In the genomic region with DNA sequence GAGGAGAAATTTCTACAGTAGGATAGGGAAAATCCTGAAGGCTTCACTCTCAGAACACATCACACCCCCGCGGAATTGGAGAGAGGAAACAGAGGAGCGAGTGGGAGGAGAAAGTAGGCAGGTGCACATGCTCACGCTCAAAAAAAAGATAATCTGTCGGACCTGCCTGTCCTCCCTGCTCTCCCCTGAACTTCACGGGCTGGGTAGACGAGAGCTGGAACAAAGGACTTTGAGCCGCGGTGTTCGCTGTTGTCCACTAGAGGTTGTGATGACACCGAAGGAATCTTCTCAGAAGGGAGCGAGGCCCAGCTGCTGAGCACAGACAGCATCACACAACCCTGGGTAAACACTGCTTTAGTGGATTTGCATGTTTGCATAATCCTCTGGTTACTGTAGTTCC, we compare ENCODE assay signal across 11 cellular contexts. TPM values are rescaled to one million over a fixed set of nuclear protein-coding genes. Genes with fewer than 3 reads are reported as not detected.
DNase-seq lines count a peak whose midpoint lies in the region; ATAC-seq and TF ChIP-seq lines count a peak whose summit lies in the region.
"Had no signal": no experiment of that assay in that cellular context is flagged by ENCODE, and none has a peak within 500 bp of the region (broad histone marks: within the 10 kb centered on the region; RNA-seq: fewer than 3 reads in every experiment).

No MANE protein-coding gene starts in this region.

- ATAC-seq in RWPE2 (ENCODE audit: low read depth) (peak; percentile 36; the same call in 1 of the 3 replicates), GM19328 (IDR thresholded peaks at IDR 0.05; ENCODE audit: unreplicated experiment) (no peak)

- H3K27me3 Mint-ChIP-seq in Caco-2 (ENCODE audit: insufficient read depth, unreplicated experiment): no peaks in the 10 kb centered on the region

- BruUV-seq in Caco-2 (replicated peaks; lab: Mats Ljungman, UMichigan): no TSS peak

- H3K79me2 ChIP-seq in MM.1S (ENCODE audit: low read length): no peaks in the 10 kb centered on the region

- H2AFZ ChIP-seq in MM.1S (ENCODE audit: low read length): no peak overlapping the region

- CTCF ChIA-PET in Caco-2 (lab: Charles Lee): no interaction called here

- no peak overlapping the region for H3K27ac Mint-ChIP-seq in Caco-2 (ENCODE audit: unreplicated experiment)
- H3K27ac Mint-ChIP-seq: activated CD4-positive, alpha-beta memory T cell treated with anti-CD3 and anti-CD28 coated beads, Interleukin-2, amount 10 ng/mL, durations not matched to agents 7 days and 5 days had no signal

- intact Hi-C loops in Caco-2 (cut with micrococcal nuclease; ENCODE audit: unreplicated experiment): loop anchor here (1.0 to 5.0 kb wide), 2 partner anchors 145 to 158 kb away; no protein-coding TSS in a partner anchor

- H3K27ac ChIP-seq in RWPE2 (ENCODE audit: poor library complexity, severe bottlenecking) (no peak overlapping the region), MM.1S (ENCODE audit: low read length) (no peak overlapping the region)
- H3K27ac ChIP-seq: transverse colon had no signal

- no peaks in the 10 kb centered on the region for H3K4me1 Mint-ChIP-seq in Caco-2 (ENCODE audit: low read depth, unreplicated experiment)
- H3K4me1 Mint-ChIP-seq: activated CD4-positive, alpha-beta memory T cell treated with anti-CD3 and anti-CD28 coated beads, Interleukin-2, amount 10 ng/mL, durations not matched to agents 7 days and 5 days had no signal

- no peaks in the 10 kb centered on the region for H3K9me3 Mint-ChIP-seq in Caco-2 (ENCODE audit: unreplicated experiment)
- H3K9me3 Mint-ChIP-seq: activated CD4-positive, alpha-beta memory T cell treated with anti-CD3 and anti-CD28 coated beads, Interleukin-2, amount 10 ng/mL, durations not matched to agents 7 days and 5 days had no signal

- H3K4me1 ChIP-seq in Caco-2 (no peaks in the 10 kb centered on the region), RWPE2 (ENCODE audit: insufficient read depth, poor library complexity, severe bottlenecking) (no peaks in the 10 kb centered on the region), MM.1S (ENCODE audit: low read length) (no peaks in the 10 kb centered on the region)

- H3K36me3 Mint-ChIP-seq in Caco-2 (ENCODE audit: insufficient read depth, unreplicated experiment): no peaks in the 10 kb centered on the region

- H3K4me3 ChIP-seq in Caco-2 (ENCODE audit: low read depth, low read length) (no peak overlapping the region), RWPE2 (ENCODE audit: severe bottlenecking) (no peak overlapping the region), MM.1S (ENCODE audit: low read length) (no peak overlapping the region)
- H3K4me3 ChIP-seq: transverse colon had no signal

- H3K36me3 ChIP-seq in Caco-2 (ENCODE audit: control insufficient read depth, insufficient read depth, low read length) (no peaks in the 10 kb centered on the region), RWPE2 (ENCODE audit: low read depth) (no peaks in the 10 kb centered on the region), MM.1S (replicated peaks; ENCODE audit: insufficient read depth, low read length) (no peaks in the 10 kb centered on the region)
- H3K36me3 ChIP-seq: transverse colon had no signal

- POLR2A ChIA-PET in Caco-2 (lab: Charles Lee): no interaction called here

- peak; percentile 36 to 43 for DNase-seq in Caco-2
- DNase-seq in HT1080 (ENCODE audit: low read depth): peak; percentile 3
- no peak for DNase-seq in RWPE2 (ENCODE audit: low spot score)
- peak; percentile 53 for DNase-seq in left kidney (ENCODE audit: low read depth, low spot score)
- DNase-seq in MM.1S: no peak
- no peak for DNase-seq in SKM-1 treated with dmso at 0.1 percent for 144 hours (lab: John Stamatoyannopoulos, UW; ENCODE audit: unreplicated experiment)
- DNase-seq in activated CD4-positive, alpha-beta T cell treated with anti-CD3 and anti-CD28 coated beads, Interleukin-2, amount 50 U/mL, for 1 hour: no peak
- DNase-seq: activated CD4-positive, alpha-beta memory T cell treated with anti-CD3 and anti-CD28 coated beads, Interleukin-2, amount 10 ng/mL, durations not matched to agents 7 days and 5 days; transverse colon had no signal

- H3K9ac ChIP-seq in MM.1S (ENCODE audit: low read length): no peak overlapping the region

- H3K27me3 ChIP-seq in Caco-2 (replicated peaks; ENCODE audit: control insufficient read depth, insufficient read depth, low read length) (no peaks in the 10 kb centered on the region; the same call in 1 of the 2 replicates), RWPE2 (ENCODE audit: insufficient read depth, poor library complexity, severe bottlenecking) (peaks cover 34% of the 10 kb centered on the region), MM.1S (replicated peaks; ENCODE audit: insufficient read depth, low read length) (peaks cover 67% of the 10 kb centered on the region)

- no peaks in the 10 kb centered on the region for H3K9me2 ChIP-seq in MM.1S (replicated peaks; ENCODE audit: insufficient read depth, low read length)

- no peaks in the 10 kb centered on the region for H3K9me3 ChIP-seq in Caco-2
- H3K9me3 ChIP-seq in RWPE2 (ENCODE audit: severe bottlenecking): no peaks in the 10 kb centered on the region
- no peaks in the 10 kb centered on the region for H3K9me3 ChIP-seq in MM.1S (replicated peaks; ENCODE audit: insufficient read depth, low read length)
- H3K9me3 ChIP-seq: transverse colon had no signal

- no peak overlapping the region for H3K4me3 Mint-ChIP-seq in Caco-2 (ENCODE audit: unreplicated experiment)
- H3K4me3 Mint-ChIP-seq: activated CD4-positive, alpha-beta memory T cell treated with anti-CD3 and anti-CD28 coated beads, Interleukin-2, amount 10 ng/mL, durations not matched to agents 7 days and 5 days had no signal

- no peak overlapping the region for H3K4me2 ChIP-seq in MM.1S (ENCODE audit: low read depth, low read length)

- TF ChIP-seq CTCF in Caco-2 (IDR thresholded peaks at IDR 0.05; ENCODE audit: insufficient read depth in 1 of 2, low read depth in 1 of 2, low read length in 1 of 2, severe bottlenecking in 1 of 2, unreplicated experiment in 1 of 2): peak in 1 of 2 experiments; percentile 22
- no peak for TF ChIP-seq CTCF in RWPE2 (IDR thresholded peaks at IDR 0.05; ENCODE audit: poor library complexity, severe bottlenecking)
- no peak for TF ChIP-seq CTCF in MM.1S (IDR thresholded peaks at IDR 0.05; ENCODE audit: low read length)

- no peaks in the 10 kb centered on the region for H4K20me1 ChIP-seq in MM.1S (ENCODE audit: insufficient read depth, low read length)

- no peaks in the 10 kb centered on the region for H3F3A ChIP-seq in MM.1S (ENCODE audit: insufficient read depth, low read length)

RNA-seq across cellular contexts. Expression of gene SEZ6L, which starts 5.0 kb away (rescaled TPM):
- not detected in 2 replicates for total RNA-seq in Caco-2 (2022)
- not detected in 2 replicates for total RNA-seq in HT1080 (2014; rRNA removed; shearing (Covaris generic))
- not detected in 2 replicates for polyA plus RNA-seq in HT1080 (2015; cell fraction: cytosol; rRNA removed)
- not detected in 2 replicates for polyA plus RNA-seq in HT1080 (2015; cell fraction: nucleus; rRNA removed)
- total RNA-seq: activated CD4-positive, alpha-beta memory T cell treated with anti-CD3 and anti-CD28 coated beads, Interleukin-2, amount 10 ng/mL, durations not matched to agents 7 days and 5 days; OCI-LY7 had no signal

Comparison
In these comparisons a context has a peak if more than half of its experiments do, and no peak if none do; other contexts are left out.
1. DNase-seq: peak in Caco-2 (2 of 2), HT1080 (single experiment) and left kidney (single experiment); none in RWPE2 (single experiment), MM.1S (single experiment), SKM-1 treated with dmso at 0.1 percent for 144 hours (single experiment) and activated CD4-positive, alpha-beta T cell treated with anti-CD3 and anti-CD28 coated beads, Interleukin-2, amount 50 U/mL, for 1 hour (single experiment).